8 cellular contexts compared by ENCODE assay signal in the genomic region with DNA sequence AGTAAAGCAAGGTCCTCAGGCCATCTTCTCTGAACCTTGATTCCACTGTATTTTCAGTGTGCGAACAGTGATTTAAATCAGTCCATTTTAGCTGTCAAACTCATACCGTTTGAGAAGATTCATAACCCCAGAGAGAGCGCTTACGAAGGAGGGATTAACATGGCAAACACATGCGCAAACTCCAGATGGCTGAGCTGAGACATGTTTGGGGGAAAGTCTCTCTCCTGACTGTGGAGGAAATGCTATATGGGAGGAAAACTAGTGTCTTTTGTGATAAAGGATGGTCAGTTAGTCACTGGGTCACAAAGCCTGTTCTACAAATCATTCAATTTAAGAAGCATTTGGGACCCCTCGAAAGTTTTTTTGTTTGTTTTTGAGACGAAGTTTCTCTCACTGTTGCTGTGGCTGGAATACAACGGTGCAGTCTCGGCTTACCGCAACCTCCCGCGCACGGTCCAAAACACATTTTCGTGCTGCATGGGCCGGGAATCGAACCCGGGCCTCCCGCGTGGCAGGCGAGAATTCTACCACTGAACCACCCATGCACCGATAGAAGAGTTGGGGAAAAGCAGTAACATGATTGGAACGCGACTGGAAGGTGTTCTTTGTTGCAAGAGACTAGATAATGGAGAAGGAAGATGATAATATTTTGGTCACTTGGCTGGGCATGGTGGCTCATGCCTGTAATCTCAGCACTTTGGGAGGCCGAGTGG. TPM values are rescaled to one million over a fixed set of nuclear protein-coding genes. Genes with fewer than 3 reads are reported as not detected.
DNase-seq lines count a peak whose midpoint lies in the region; ATAC-seq and TF ChIP-seq lines count a peak whose summit lies in the region.

No MANE protein-coding gene starts in this region.

- DNase-seq in ACHN (peak; percentile 73), MM.1S (peak; percentile 55), endodermal cell (peak; percentile 97), uterus (peak; percentile 71 to 81), stomach (no peak)
- peak; percentile 32 for DNase-seq in activated CD4-positive, CD25-positive, alpha-beta regulatory T cell treated with anti-CD3 and anti-CD28 coated beads, Interleukin-2, amount 50 U/mL, for 72 hours
- peak in 5 of 9 donors; percentile 6 to 50 (median 17) for DNase-seq in naive thymus-derived CD4-positive, alpha-beta T cell

- H3K4me3 ChIP-seq in MM.1S (ENCODE audit: low read length) = peak overlapping the region; percentile 10; the same call in 1 of the 2 replicates
- peak overlapping the region; percentile 55 for H3K4me3 ChIP-seq in endodermal cell (ENCODE audit: low read length)
- H3K4me3 ChIP-seq in naive thymus-derived CD4-positive, alpha-beta T cell (ENCODE audit: low read length) = no peak overlapping the region
- no peak overlapping the region for H3K4me3 ChIP-seq in uterus
- H3K4me3 ChIP-seq in stomach = no peak overlapping the region

- CTCF ChIA-PET in naive thymus-derived CD4-positive, alpha-beta T cell (lab: Charles Lee) = no interaction called here

- no peaks in the 10 kb centered on the region for H3K79me2 ChIP-seq in MM.1S (ENCODE audit: low read length)

- H3F3A ChIP-seq in MM.1S (ENCODE audit: insufficient read depth, low read length) = no peaks in the 10 kb centered on the region; the same call in 1 of the 2 replicates

- no peaks in the 10 kb centered on the region for H3K27me3 Mint-ChIP-seq in endodermal cell (ENCODE audit: insufficient read depth)
- peaks cover 5 to 16% (median 9%) of the 10 kb centered on the region in 5 donors for H3K27me3 Mint-ChIP-seq in naive thymus-derived CD4-positive, alpha-beta T cell

- no peaks in the 10 kb centered on the region for H3K36me3 Mint-ChIP-seq in endodermal cell (ENCODE audit: low read depth)
- no peaks in the 10 kb centered on the region for H3K36me3 Mint-ChIP-seq in naive thymus-derived CD4-positive, alpha-beta T cell

- no peaks in the 10 kb centered on the region for H3K36me3 ChIP-seq in MM.1S (replicated peaks; ENCODE audit: insufficient read depth, low read length)
- H3K36me3 ChIP-seq in endodermal cell (ENCODE audit: control insufficient read depth, insufficient read depth, low read length) = no peaks in the 10 kb centered on the region
- H3K36me3 ChIP-seq in naive thymus-derived CD4-positive, alpha-beta T cell (ENCODE audit: control insufficient read depth in 2 of 3, insufficient read depth in 3 of 3, low read length in 3 of 3) = no peaks in the 10 kb centered on the region
- no peaks in the 10 kb centered on the region for H3K36me3 ChIP-seq in uterus
- no peaks in the 10 kb centered on the region for H3K36me3 ChIP-seq in stomach

- H3K9me3 ChIP-seq in MM.1S (replicated peaks; ENCODE audit: insufficient read depth, low read length) = no peaks in the 10 kb centered on the region
- H3K9me3 ChIP-seq in endodermal cell (ENCODE audit: control insufficient read depth, low read length) = no peaks in the 10 kb centered on the region
- no peaks in the 10 kb centered on the region for H3K9me3 ChIP-seq in naive thymus-derived CD4-positive, alpha-beta T cell (ENCODE audit: control insufficient read depth in 2 of 3, low read length in 3 of 3)
- H3K9me3 ChIP-seq in uterus = no peaks in the 10 kb centered on the region
- no peaks in the 10 kb centered on the region for H3K9me3 ChIP-seq in stomach

- H3K9ac ChIP-seq in MM.1S (ENCODE audit: low read length) = no peak overlapping the region
- no peak overlapping the region for H3K9ac ChIP-seq in endodermal cell (ENCODE audit: extremely low read depth, low read length, poor library complexity, severe bottlenecking)

- H3K9me2 ChIP-seq in MM.1S (replicated peaks; ENCODE audit: insufficient read depth, low read length) = no peaks in the 10 kb centered on the region

- in situ Hi-C loops in ACHN (cut with HindIII; ENCODE audit: low pct_ligation_motif_present, low pct_unique_long_range_greater_than_20kb, low sequenced_read_pairs) = no loop called here

- peaks cover 1% of the 10 kb centered on the region for H3K9me3 Mint-ChIP-seq in endodermal cell
- peaks cover 0 to 3% (median 0%) of the 10 kb centered on the region in 11 donors for H3K9me3 Mint-ChIP-seq in naive thymus-derived CD4-positive, alpha-beta T cell

- TF ChIP-seq CTCF in MM.1S (IDR thresholded peaks at IDR 0.05; ENCODE audit: low read length) (no peak), endodermal cell (conservative IDR thresholded peaks at IDR 0.05) (no peak), uterus (IDR thresholded peaks at IDR 0.05) (no peak), stomach (IDR thresholded peaks at IDR 0.05) (no peak)

- intact Hi-C loops in naive thymus-derived CD4-positive, alpha-beta T cell (cut with micrococcal nuclease) = no loop called here
- intact Hi-C loops in uterus (cut with DNase I; ENCODE audit: low total_unique reads) (no loop called here), stomach (cut with DNase I; ENCODE audit: low total_unique reads) (no loop called here)

- no peaks in the 10 kb centered on the region for H3K4me1 ChIP-seq in MM.1S (ENCODE audit: low read length)
- H3K4me1 ChIP-seq in endodermal cell (ENCODE audit: control insufficient read depth, insufficient read depth, low read length) = no peaks in the 10 kb centered on the region
- H3K4me1 ChIP-seq in naive thymus-derived CD4-positive, alpha-beta T cell (ENCODE audit: control insufficient read depth in 2 of 2, insufficient read depth in 2 of 2, low read length in 2 of 2) = no peaks in the 10 kb centered on the region
- no peaks in the 10 kb centered on the region for H3K4me1 ChIP-seq in uterus
- peaks cover 0 to 13% (median 3%) of the 10 kb centered on the region in 4 donors for H3K4me1 ChIP-seq in stomach

- TF ChIP-seq POLR2A in uterus (IDR thresholded peaks at IDR 0.05) = no peak
- no peak for TF ChIP-seq POLR2A in stomach (IDR thresholded peaks at IDR 0.05)

- H2AFZ ChIP-seq in MM.1S (ENCODE audit: low read length) = 0 out of 2 replicates have a peak overlapping the region, but pooled peaks have one; percentile 42

- WGBS in endodermal cell (ENCODE audit: insufficient coverage in 1 of 2, insufficient read length in 1 of 2), 2 experiments = 28 to 44% methylated on average over 11 to 24 of the region's 24 CpGs
- WGBS in stomach, 5 donors = 27 to 46% (median 44%) methylated on average over 24 of the region's 24 CpGs

- H3K4me2 ChIP-seq in MM.1S (ENCODE audit: low read depth, low read length) = peak overlapping the region; percentile 27; the same call in 1 of the 2 replicates

- no peaks in the 10 kb centered on the region for H4K20me1 ChIP-seq in MM.1S (ENCODE audit: insufficient read depth, low read length)

- peak overlapping the region; percentile 79 for H3K27ac Mint-ChIP-seq in endodermal cell
- peak overlapping the region in 6 of 9 donors; percentile 45 to 83 (median 69) for H3K27ac Mint-ChIP-seq in naive thymus-derived CD4-positive, alpha-beta T cell

- H3K27me3 ChIP-seq in MM.1S (replicated peaks; ENCODE audit: insufficient read depth, low read length) (no peaks in the 10 kb centered on the region), endodermal cell (ENCODE audit: control insufficient read depth, insufficient read depth, low read length, poor library complexity, severe bottlenecking) (no peaks in the 10 kb centered on the region), uterus (no peaks in the 10 kb centered on the region), stomach (no peaks in the 10 kb centered on the region)
- no peaks in the 10 kb centered on the region for H3K27me3 ChIP-seq in naive thymus-derived CD4-positive, alpha-beta T cell (ENCODE audit: control insufficient read depth in 2 of 2, insufficient read depth in 2 of 2, low read length in 2 of 2)

- H3K4me3 Mint-ChIP-seq in endodermal cell = peak overlapping the region; percentile 71
- peak overlapping the region in 9 of 10 donors; percentile 12 to 71 (median 61) for H3K4me3 Mint-ChIP-seq in naive thymus-derived CD4-positive, alpha-beta T cell

- H3K4me1 Mint-ChIP-seq in endodermal cell = peaks cover 8% of the 10 kb centered on the region
- peaks cover 4 to 12% (median 8%) of the 10 kb centered on the region in 7 donors for H3K4me1 Mint-ChIP-seq in naive thymus-derived CD4-positive, alpha-beta T cell

- POLR2A ChIA-PET in naive thymus-derived CD4-positive, alpha-beta T cell (lab: Charles Lee) = no interaction called here

- TF ChIP-seq EP300 in stomach (IDR thresholded peaks at IDR 0.05) = no peak

- peak overlapping the region; percentile 39; the same call in 1 of the 2 replicates for H3K27ac ChIP-seq in MM.1S (ENCODE audit: low read length)
- peak overlapping the region; percentile 68 for H3K27ac ChIP-seq in endodermal cell (ENCODE audit: low read depth, low read length)
- H3K27ac ChIP-seq in naive thymus-derived CD4-positive, alpha-beta T cell (ENCODE audit: low read depth, low read length) = no peak overlapping the region
- peak overlapping the region; percentile 50 to 59 for H3K27ac ChIP-seq in uterus
- no peak overlapping the region for H3K27ac ChIP-seq in stomach

- ATAC-seq in GM19395 (IDR thresholded peaks at IDR 0.05; ENCODE audit: unreplicated experiment) = peak; percentile 83
- ATAC-seq in naive thymus-derived CD4-positive, alpha-beta T cell = no peak

RNA-seq across cellular contexts. Expression of a gene that starts 58.4 kb away (rescaled TPM):
- total RNA-seq in endodermal cell = 10 to 100 TPM; 60.5 to 84.3 TPM
- polyA plus RNA-seq in endodermal cell (2013, experiment 1 of 2) = 77.2 TPM
- polyA plus RNA-seq in endodermal cell (2013, experiment 2 of 2) = 70.4 TPM
- total RNA-seq in naive thymus-derived CD4-positive, alpha-beta T cell = 1 to 10 TPM in 1 of 5 experiments, under 1 TPM in 4; 0.12 to 1.8 (median 0.51) TPM
- polyA plus RNA-seq in naive thymus-derived CD4-positive, alpha-beta T cell = 1 to 10 TPM; 1.5 to 2.4 TPM
- 10 to 100 TPM in 3 of 4 donors, 1 to 10 TPM in 1; 1.3 to 29.9 (median 17.9) TPM for total RNA-seq in uterus
- 100 to 1,000 TPM in 1 of 5 donors, 10 to 100 TPM in 3, 1 to 10 TPM in 1; 2.3 to 174 (median 41.6) TPM for total RNA-seq in stomach
- polyA plus RNA-seq in stomach = 10 to 100 TPM; 10.9 to 14.4 (median 13.6) TPM

Comparison
In these comparisons a context has a peak if more than half of its experiments do, and no peak if none do; other contexts are left out.
1. H3K27ac ChIP-seq: peak in MM.1S (single experiment), endodermal cell (single experiment) and uterus (2 of 2); none in naive thymus-derived CD4-positive, alpha-beta T cell (single experiment) and stomach (0 of 5).
2. H3K4me3 ChIP-seq: peak in MM.1S (single experiment) and endodermal cell (single experiment); none in naive thymus-derived CD4-positive, alpha-beta T cell (single experiment), uterus (0 of 2) and stomach (0 of 4).